In genomic region chr2:241965931-241966412, GRCh38 we compare ENCODE assay signal across 1 cellular context.
TF ChIP-seq lines count a peak whose summit lies in the region.

No MANE protein-coding gene starts in this region.

TF ChIP-seq in GM12878, 131 proteins besides CTCF, POLR2A, EP300 and RAD21 (continued from another document and continues in another):
- TF ChIP-seq ZBTB11 (CRISPR knock-in tag; IDR thresholded peaks at IDR 0.05), result no peak
- TF ChIP-seq FOXK2 (IDR thresholded peaks at IDR 0.05), result 0 out of 2 replicates have a peak, but pooled peaks have one; percentile 41
- no peak for TF ChIP-seq KDM1A (IDR thresholded peaks at IDR 0.05; ENCODE audit: borderline replicate concordance)
- peak; percentile 34; the same call in 1 of the 2 replicates for TF ChIP-seq NFIC (IDR thresholded peaks at IDR 0.05; ENCODE audit: low read depth, low read length)
- no peak for TF ChIP-seq ZNF274 (IDR thresholded peaks at IDR 0.05; ENCODE audit: insufficient read depth, insufficient read length)
- peak; percentile 76 for TF ChIP-seq TCF12 (IDR thresholded peaks at IDR 0.05; ENCODE audit: low read depth, low read length)
- peak; percentile 82; the same call in 1 of the 2 replicates for TF ChIP-seq HDGF (IDR thresholded peaks at IDR 0.05)
- TF ChIP-seq, protein P1, sequence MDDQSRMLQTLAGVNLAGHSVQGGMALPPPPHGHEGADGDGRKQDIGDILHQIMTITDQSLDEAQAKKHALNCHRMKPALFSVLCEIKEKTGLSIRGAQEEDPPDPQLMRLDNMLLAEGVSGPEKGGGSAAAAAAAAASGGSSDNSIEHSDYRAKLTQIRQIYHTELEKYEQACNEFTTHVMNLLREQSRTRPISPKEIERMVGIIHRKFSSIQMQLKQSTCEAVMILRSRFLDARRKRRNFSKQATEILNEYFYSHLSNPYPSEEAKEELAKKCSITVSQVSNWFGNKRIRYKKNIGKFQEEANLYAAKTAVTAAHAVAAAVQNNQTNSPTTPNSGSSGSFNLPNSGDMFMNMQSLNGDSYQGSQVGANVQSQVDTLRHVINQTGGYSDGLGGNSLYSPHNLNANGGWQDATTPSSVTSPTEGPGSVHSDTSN (IDR thresholded peaks at IDR 0.05; ENCODE audit: insufficient replicate concordance, low read depth, low read length), result peak; percentile 57
- TF ChIP-seq DPF2 (IDR thresholded peaks at IDR 0.05), result peak; percentile 95
- TF ChIP-seq NBN (IDR thresholded peaks at IDR 0.05), result peak; percentile 87
- TF ChIP-seq ATF7 (IDR thresholded peaks at IDR 0.05; ENCODE audit: low read depth), result peak; percentile 82
- TF ChIP-seq, protein P2, sequence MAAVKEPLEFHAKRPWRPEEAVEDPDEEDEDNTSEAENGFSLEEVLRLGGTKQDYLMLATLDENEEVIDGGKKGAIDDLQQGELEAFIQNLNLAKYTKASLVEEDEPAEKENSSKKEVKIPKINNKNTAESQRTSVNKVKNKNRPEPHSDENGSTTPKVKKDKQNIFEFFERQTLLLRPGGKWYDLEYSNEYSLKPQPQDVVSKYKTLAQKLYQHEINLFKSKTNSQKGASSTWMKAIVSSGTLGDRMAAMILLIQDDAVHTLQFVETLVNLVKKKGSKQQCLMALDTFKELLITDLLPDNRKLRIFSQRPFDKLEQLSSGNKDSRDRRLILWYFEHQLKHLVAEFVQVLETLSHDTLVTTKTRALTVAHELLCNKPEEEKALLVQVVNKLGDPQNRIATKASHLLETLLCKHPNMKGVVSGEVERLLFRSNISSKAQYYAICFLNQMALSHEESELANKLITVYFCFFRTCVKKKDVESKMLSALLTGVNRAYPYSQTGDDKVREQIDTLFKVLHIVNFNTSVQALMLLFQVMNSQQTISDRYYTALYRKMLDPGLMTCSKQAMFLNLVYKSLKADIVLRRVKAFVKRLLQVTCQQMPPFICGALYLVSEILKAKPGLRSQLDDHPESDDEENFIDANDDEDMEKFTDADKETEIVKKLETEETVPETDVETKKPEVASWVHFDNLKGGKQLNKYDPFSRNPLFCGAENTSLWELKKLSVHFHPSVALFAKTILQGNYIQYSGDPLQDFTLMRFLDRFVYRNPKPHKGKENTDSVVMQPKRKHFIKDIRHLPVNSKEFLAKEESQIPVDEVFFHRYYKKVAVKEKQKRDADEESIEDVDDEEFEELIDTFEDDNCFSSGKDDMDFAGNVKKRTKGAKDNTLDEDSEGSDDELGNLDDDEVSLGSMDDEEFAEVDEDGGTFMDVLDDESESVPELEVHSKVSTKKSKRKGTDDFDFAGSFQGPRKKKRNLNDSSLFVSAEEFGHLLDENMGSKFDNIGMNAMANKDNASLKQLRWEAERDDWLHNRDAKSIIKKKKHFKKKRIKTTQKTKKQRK (IDR thresholded peaks at IDR 0.05; ENCODE audit: low read depth, low read length), result no peak
- TF ChIP-seq IRF4 (IDR thresholded peaks at IDR 0.05; ENCODE audit: low read depth, low read length), result 0 out of 2 replicates have a peak, but pooled peaks have one; percentile 56
- peak; percentile 95 to 96 for TF ChIP-seq IKZF2 (IDR thresholded peaks at IDR 0.05)
- peak; percentile 83 for TF ChIP-seq CBFB (IDR thresholded peaks at IDR 0.05; ENCODE audit: low read depth)
- no peak for TF ChIP-seq SREBF2 (IDR thresholded peaks at IDR 0.05; ENCODE audit: low read length)
- TF ChIP-seq BACH1 (IDR thresholded peaks at IDR 0.05; ENCODE audit: borderline replicate concordance), result peak; percentile 64; the same call in 1 of the 2 replicates
- no peak for TF ChIP-seq E4F1 (IDR thresholded peaks at IDR 0.05; ENCODE audit: borderline replicate concordance, partially characterized antibody)
- TF ChIP-seq SUZ12 (IDR thresholded peaks at IDR 0.05; ENCODE audit: unreplicated experiment), result no peak
- no peak for TF ChIP-seq SIX5 (IDR thresholded peaks at IDR 0.05; ENCODE audit: low read depth, low read length, severe bottlenecking)
- no peak for TF ChIP-seq MYB (IDR thresholded peaks at IDR 0.05; ENCODE audit: borderline replicate concordance, low read depth, low read length)
- TF ChIP-seq, protein P3, sequence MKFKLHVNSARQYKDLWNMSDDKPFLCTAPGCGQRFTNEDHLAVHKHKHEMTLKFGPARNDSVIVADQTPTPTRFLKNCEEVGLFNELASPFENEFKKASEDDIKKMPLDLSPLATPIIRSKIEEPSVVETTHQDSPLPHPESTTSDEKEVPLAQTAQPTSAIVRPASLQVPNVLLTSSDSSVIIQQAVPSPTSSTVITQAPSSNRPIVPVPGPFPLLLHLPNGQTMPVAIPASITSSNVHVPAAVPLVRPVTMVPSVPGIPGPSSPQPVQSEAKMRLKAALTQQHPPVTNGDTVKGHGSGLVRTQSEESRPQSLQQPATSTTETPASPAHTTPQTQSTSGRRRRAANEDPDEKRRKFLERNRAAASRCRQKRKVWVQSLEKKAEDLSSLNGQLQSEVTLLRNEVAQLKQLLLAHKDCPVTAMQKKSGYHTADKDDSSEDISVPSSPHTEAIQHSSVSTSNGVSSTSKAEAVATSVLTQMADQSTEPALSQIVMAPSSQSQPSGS (IDR thresholded peaks at IDR 0.05; ENCODE audit: low read length), result 0 out of 2 replicates have a peak, but pooled peaks have one; percentile 27
- no peak for TF ChIP-seq ZNF207 (IDR thresholded peaks at IDR 0.05; ENCODE audit: borderline replicate concordance)
- TF ChIP-seq EED (IDR thresholded peaks at IDR 0.05; ENCODE audit: low read depth), result peak; percentile 91
- TF ChIP-seq NR2C1 (IDR thresholded peaks at IDR 0.05), result no peak
- TF ChIP-seq IRF3 (IDR thresholded peaks at IDR 0.05), result no peak
- TF ChIP-seq, protein P4, sequence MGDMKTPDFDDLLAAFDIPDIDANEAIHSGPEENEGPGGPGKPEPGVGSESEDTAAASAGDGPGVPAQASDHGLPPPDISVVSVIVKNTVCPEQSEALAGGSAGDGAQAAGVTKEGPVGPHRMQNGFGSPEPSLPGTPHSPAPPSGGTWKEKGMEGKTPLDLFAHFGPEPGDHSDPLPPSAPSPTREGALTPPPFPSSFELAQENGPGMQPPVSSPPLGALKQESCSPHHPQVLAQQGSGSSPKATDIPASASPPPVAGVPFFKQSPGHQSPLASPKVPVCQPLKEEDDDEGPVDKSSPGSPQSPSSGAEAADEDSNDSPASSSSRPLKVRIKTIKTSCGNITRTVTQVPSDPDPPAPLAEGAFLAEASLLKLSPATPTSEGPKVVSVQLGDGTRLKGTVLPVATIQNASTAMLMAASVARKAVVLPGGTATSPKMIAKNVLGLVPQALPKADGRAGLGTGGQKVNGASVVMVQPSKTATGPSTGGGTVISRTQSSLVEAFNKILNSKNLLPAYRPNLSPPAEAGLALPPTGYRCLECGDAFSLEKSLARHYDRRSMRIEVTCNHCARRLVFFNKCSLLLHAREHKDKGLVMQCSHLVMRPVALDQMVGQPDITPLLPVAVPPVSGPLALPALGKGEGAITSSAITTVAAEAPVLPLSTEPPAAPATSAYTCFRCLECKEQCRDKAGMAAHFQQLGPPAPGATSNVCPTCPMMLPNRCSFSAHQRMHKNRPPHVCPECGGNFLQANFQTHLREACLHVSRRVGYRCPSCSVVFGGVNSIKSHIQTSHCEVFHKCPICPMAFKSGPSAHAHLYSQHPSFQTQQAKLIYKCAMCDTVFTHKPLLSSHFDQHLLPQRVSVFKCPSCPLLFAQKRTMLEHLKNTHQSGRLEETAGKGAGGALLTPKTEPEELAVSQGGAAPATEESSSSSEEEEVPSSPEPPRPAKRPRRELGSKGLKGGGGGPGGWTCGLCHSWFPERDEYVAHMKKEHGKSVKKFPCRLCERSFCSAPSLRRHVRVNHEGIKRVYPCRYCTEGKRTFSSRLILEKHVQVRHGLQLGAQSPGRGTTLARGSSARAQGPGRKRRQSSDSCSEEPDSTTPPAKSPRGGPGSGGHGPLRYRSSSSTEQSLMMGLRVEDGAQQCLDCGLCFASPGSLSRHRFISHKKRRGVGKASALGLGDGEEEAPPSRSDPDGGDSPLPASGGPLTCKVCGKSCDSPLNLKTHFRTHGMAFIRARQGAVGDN (IDR thresholded peaks at IDR 0.05), result peak; percentile 68; the same call in 1 of the 2 replicates
- peak; percentile 59; the same call in 1 of the 2 replicates for TF ChIP-seq ASH2L (IDR thresholded peaks at IDR 0.05; ENCODE audit: borderline replicate concordance, low read depth)
- TF ChIP-seq TCF3 (IDR thresholded peaks at IDR 0.05; ENCODE audit: borderline replicate concordance, insufficient read depth, low read depth, low read length), result peak; percentile 68; the same call in 1 of the 2 replicates
- peak; percentile 87 to 91 for TF ChIP-seq BHLHE40 (IDR thresholded peaks at IDR 0.05; ENCODE audit: borderline replicate concordance in 1 of 2, low read depth in 2 of 2, low read length in 1 of 2)
- peak; percentile 78 for TF ChIP-seq NR2F1 (conservative IDR thresholded peaks at IDR 0.05)
- TF ChIP-seq FOXM1 (IDR thresholded peaks at IDR 0.05; ENCODE audit: low read depth, low read length), result peak; percentile 48; the same call in 1 of the 2 replicates
- peak; percentile 72 for TF ChIP-seq LARP7 (IDR thresholded peaks at IDR 0.05)
- peak; percentile 36 for TF ChIP-seq CREM (IDR thresholded peaks at IDR 0.05; ENCODE audit: low read depth)
- peak; percentile 98 for TF ChIP-seq RUNX3 (IDR thresholded peaks at IDR 0.05; ENCODE audit: low read length)
- no peak for TF ChIP-seq REST (IDR thresholded peaks at IDR 0.05; ENCODE audit: low read depth, low read length)
- TF ChIP-seq NR2C2 (IDR thresholded peaks at IDR 0.05; ENCODE audit: borderline replicate concordance, control insufficient read depth, insufficient read length, low read depth), result no peak
- 0 out of 2 replicates have a peak, but pooled peaks have one; percentile 50 for TF ChIP-seq RB1 (IDR thresholded peaks at IDR 0.05; ENCODE audit: borderline replicate concordance)
- TF ChIP-seq IKZF1 (conservative IDR thresholded peaks at IDR 0.05), result peak; percentile 95
